Comparison of ENCODE assay signal across 10 cellular contexts in the genomic region with DNA sequence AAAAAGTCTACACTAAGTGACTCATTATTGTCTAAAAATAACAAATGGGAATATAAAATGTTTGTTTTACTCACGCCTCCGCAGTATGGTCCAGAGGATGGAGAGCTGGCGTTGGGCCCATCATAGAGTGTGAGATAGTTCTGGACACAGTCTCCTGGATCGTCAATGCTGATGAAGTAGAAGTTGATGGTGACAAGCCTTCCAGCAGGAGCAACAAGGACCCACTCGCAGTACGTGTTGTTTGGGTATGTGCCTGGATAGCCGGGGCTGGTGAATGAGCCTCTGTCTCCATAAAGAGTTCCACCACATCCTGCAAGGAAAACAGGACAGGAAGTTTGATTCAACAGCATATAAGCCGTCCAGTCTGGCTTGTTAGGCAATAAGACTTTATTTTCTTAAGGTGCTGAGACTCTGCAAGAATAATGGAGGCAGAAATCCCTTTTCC. TPM values are rescaled to one million over a fixed set of nuclear protein-coding genes. Genes with fewer than 3 reads are reported as not detected.
A peak's percentile ranks its signal among the peaks of the same experiment; 100 is the strongest.
DNase-seq lines count a peak whose midpoint lies in the region; ATAC-seq and TF ChIP-seq lines count a peak whose summit lies in the region.
"Had no signal": no experiment of that assay in that cellular context is flagged by ENCODE, and none has a peak within 500 bp of the region (broad histone marks: within the 10 kb centered on the region; RNA-seq: fewer than 3 reads in every experiment).

No MANE protein-coding gene starts in this region.

- ATAC-seq in SK-N-SH treated with all-trans-retinoic acid at 6 μM for 48 hours: peak; percentile 15
- no peak for ATAC-seq in HG03378 (IDR thresholded peaks at IDR 0.05; ENCODE audit: unreplicated experiment)
- ATAC-seq in left lobe of liver: no peak
- ATAC-seq in HG02970 (IDR thresholded peaks at IDR 0.05; ENCODE audit: low FRiP score, unreplicated experiment): no peak

- peak overlapping the region; percentile 14 for H3K4me3 ChIP-seq in fibroblast of mammary gland (ENCODE audit: control insufficient read depth, low read depth, low read length)

- DNase-seq in EH (ENCODE audit: low read depth) (peak; percentile 97), fibroblast of mammary gland (ENCODE audit: low read depth) (peak; percentile 94), pulmonary artery endothelial cell (ENCODE audit: low read depth, low spot score) (peak; percentile 51), left lobe of liver (ENCODE audit: low spot score) (no peak), NCI-H2081 treated with DMSO at 0.1 percent for 48 hours (lab: John Stamatoyannopoulos, UW) (no peak)
- DNase-seq: NCI-H2107, SIG-M5 had no signal

- no peak for TF ChIP-seq CTCF in fibroblast of mammary gland (conservative IDR thresholded peaks at IDR 0.05; ENCODE audit: control insufficient read depth, insufficient read depth, low read depth, low read length)

TF ChIP-seq in SK-N-SH treated with all-trans-retinoic acid at 6 μM for 48 hours, 23 proteins besides CTCF, POLR2A, EP300 and RAD21:
- no peak for TF ChIP-seq RARB (CRISPR knock-in tag; IDR thresholded peaks at IDR 0.05)
- no peak for TF ChIP-seq BACH2 (CRISPR knock-in tag; IDR thresholded peaks at IDR 0.05; ENCODE audit: borderline replicate concordance)
- TF ChIP-seq TOX (CRISPR knock-in tag; IDR thresholded peaks at IDR 0.05; ENCODE audit: borderline replicate concordance): no peak
- TF ChIP-seq OSR1 (CRISPR knock-in tag; IDR thresholded peaks at IDR 0.05): no peak
- TF ChIP-seq, protein P1, sequence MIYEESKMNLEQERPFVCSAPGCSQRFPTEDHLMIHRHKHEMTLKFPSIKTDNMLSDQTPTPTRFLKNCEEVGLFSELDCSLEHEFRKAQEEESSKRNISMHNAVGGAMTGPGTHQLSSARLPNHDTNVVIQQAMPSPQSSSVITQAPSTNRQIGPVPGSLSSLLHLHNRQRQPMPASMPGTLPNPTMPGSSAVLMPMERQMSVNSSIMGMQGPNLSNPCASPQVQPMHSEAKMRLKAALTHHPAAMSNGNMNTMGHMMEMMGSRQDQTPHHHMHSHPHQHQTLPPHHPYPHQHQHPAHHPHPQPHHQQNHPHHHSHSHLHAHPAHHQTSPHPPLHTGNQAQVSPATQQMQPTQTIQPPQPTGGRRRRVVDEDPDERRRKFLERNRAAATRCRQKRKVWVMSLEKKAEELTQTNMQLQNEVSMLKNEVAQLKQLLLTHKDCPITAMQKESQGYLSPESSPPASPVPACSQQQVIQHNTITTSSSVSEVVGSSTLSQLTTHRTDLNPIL (CRISPR knock-in tag; IDR thresholded peaks at IDR 0.05; ENCODE audit: low read depth): no peak
- TF ChIP-seq, protein P2, sequence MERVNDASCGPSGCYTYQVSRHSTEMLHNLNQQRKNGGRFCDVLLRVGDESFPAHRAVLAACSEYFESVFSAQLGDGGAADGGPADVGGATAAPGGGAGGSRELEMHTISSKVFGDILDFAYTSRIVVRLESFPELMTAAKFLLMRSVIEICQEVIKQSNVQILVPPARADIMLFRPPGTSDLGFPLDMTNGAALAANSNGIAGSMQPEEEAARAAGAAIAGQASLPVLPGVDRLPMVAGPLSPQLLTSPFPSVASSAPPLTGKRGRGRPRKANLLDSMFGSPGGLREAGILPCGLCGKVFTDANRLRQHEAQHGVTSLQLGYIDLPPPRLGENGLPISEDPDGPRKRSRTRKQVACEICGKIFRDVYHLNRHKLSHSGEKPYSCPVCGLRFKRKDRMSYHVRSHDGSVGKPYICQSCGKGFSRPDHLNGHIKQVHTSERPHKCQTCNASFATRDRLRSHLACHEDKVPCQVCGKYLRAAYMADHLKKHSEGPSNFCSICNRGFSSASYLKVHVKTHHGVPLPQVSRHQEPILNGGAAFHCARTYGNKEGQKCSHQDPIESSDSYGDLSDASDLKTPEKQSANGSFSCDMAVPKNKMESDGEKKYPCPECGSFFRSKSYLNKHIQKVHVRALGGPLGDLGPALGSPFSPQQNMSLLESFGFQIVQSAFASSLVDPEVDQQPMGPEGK (CRISPR knock-in tag; IDR thresholded peaks at IDR 0.05; ENCODE audit: borderline replicate concordance): no peak

RNA-seq across cellular contexts. Expression of a gene that starts 11.5 kb away (rescaled TPM):
- total RNA-seq in pulmonary artery endothelial cell (57.4 and 85.6 TPM in 2 replicates), left lobe of liver (22.6 TPM)

Comparison
In these comparisons a context has a peak if more than half of its experiments do, and no peak if none do; other contexts are left out.
1. DNase-seq: peak in EH (single experiment), fibroblast of mammary gland (single experiment) and pulmonary artery endothelial cell (single experiment); none in left lobe of liver (single experiment) and NCI-H2081 treated with DMSO at 0.1 percent for 48 hours (single experiment).